In genomic region chr2:237977380-237977779, GRCh38 we compare ENCODE assay signal across 20 cellular contexts. TPM values are rescaled to one million over a fixed set of nuclear protein-coding genes. Genes with fewer than 3 reads are reported as not detected.
DNase-seq lines count a peak whose midpoint lies in the region; TF ChIP-seq lines count a peak whose summit lies in the region.
"Had no signal": no experiment of that assay in that cellular context is flagged by ENCODE, and none has a peak within 500 bp of the region (broad histone marks: within the 10 kb centered on the region; RNA-seq: fewer than 3 reads in every experiment).

No MANE protein-coding gene starts in this region.

- H3K4me3 Mint-ChIP-seq in activated naive CD4-positive, alpha-beta T cell treated with anti-CD3 and anti-CD28 coated beads, Interleukin-2, amount 50 U/mL, for 24 hours = no peak overlapping the region
- no peak overlapping the region for H3K4me3 Mint-ChIP-seq in activated naive CD4-positive, alpha-beta T cell treated with anti-CD3 and anti-CD28 coated beads, Interleukin-2, amount 10 ng/mL, durations not matched to agents 7 days and 5 days
- H3K4me3 Mint-ChIP-seq: T-helper 1 cell treated with Interleukin-12 subunit alpha and Interleukin-12 subunit beta and Interleukin-4 antibody, amounts not matched to agents 30 μg/mL and 1 μg/mL, for 36 hours had no signal

- H3K27ac ChIP-seq in OCI-LY1 (ENCODE audit: low read depth, low read length, poor library complexity, severe bottlenecking) (peak overlapping the region; percentile 64), cingulate gyrus (ENCODE audit: low read depth, low read length) (peak overlapping the region; percentile 73), temporal lobe (ENCODE audit: low read depth, low read length) (peak overlapping the region; percentile 90)
- H3K27ac ChIP-seq: body of pancreas, epithelial cell of prostate had no signal

- H3K4me2 ChIP-seq in OCI-LY1 (ENCODE audit: low read length) = peak overlapping the region; percentile 39; the same call in 1 of the 2 replicates

- no peaks in the 10 kb centered on the region for H3K79me2 ChIP-seq in OCI-LY1 (ENCODE audit: insufficient read depth, low read length)

- no peak overlapping the region for H2AFZ ChIP-seq in OCI-LY1 (ENCODE audit: low read length)

- H3K4me3 ChIP-seq in OCI-LY1 (ENCODE audit: low read depth, low read length, poor library complexity, severe bottlenecking) = peak overlapping the region; percentile 13
- H3K4me3 ChIP-seq: body of pancreas had no signal

- CTCF ChIA-PET in activated naive CD4-positive, alpha-beta T cell treated with anti-CD3 and anti-CD28 coated beads, Interleukin-2, amount 10 ng/mL, durations not matched to agents 7 days and 5 days (lab: Charles Lee) = no interaction called here

- no peak for DNase-seq in activated naive CD4-positive, alpha-beta T cell treated with anti-CD3 and anti-CD28 coated beads, Interleukin-2, amount 10 ng/mL, durations not matched to agents 7 days and 5 days
- DNase-seq in activated effector memory CD4-positive, alpha-beta T cell treated with anti-CD3 and anti-CD28 coated beads, Interleukin-2, amount 50 U/mL, for 16 hours = no peak
- no peak for DNase-seq in stimulated activated CD8-positive, alpha-beta memory T cell treated with anti-CD3 and anti-CD28 coated beads, Interleukin-4, amount 100 ng/mL, for 48 hours
- no peak for DNase-seq in NCI-H1105 (lab: John Stamatoyannopoulos, UW)
- DNase-seq: activated CD4-positive, CD25-positive, alpha-beta regulatory T cell; activated naive CD4-positive, alpha-beta T cell treated with Interleukin-2 at 50 U/mL for 16 hours; body of pancreas; CD4-positive, CD25-positive, alpha-beta regulatory T cell; left colon; MM.1S; NCI-H187 treated with DMSO at 0.1 percent for 48 hours; NCI-H510A treated with DMSO at 0.1 percent for 48 hours; stimulated activated naive CD4-positive, alpha-beta T cell treated with Interleukin-2 at 50 U/mL for 16 hours; trophoblast cell had no signal

- H3K9ac ChIP-seq in OCI-LY1 (ENCODE audit: low read length) = peak overlapping the region; percentile 23; the same call in 1 of the 2 replicates

- H3K9me3 Mint-ChIP-seq in activated naive CD4-positive, alpha-beta T cell treated with anti-CD3 and anti-CD28 coated beads, Interleukin-2, amount 50 U/mL, for 24 hours = no peaks in the 10 kb centered on the region
- H3K9me3 Mint-ChIP-seq in activated naive CD4-positive, alpha-beta T cell treated with anti-CD3 and anti-CD28 coated beads, Interleukin-2, amount 10 ng/mL, durations not matched to agents 7 days and 5 days = no peaks in the 10 kb centered on the region
- H3K9me3 Mint-ChIP-seq: T-helper 1 cell treated with Interleukin-12 subunit alpha and Interleukin-12 subunit beta and Interleukin-4 antibody, amounts not matched to agents 30 μg/mL and 1 μg/mL, for 36 hours had no signal

- no peaks in the 10 kb centered on the region for H3F3A ChIP-seq in OCI-LY1 (ENCODE audit: insufficient read depth, low read length)

- peaks cover 7% of the 10 kb centered on the region for H3K36me3 Mint-ChIP-seq in activated naive CD4-positive, alpha-beta T cell treated with anti-CD3 and anti-CD28 coated beads, Interleukin-2, amount 50 U/mL, for 24 hours
- H3K36me3 Mint-ChIP-seq in activated naive CD4-positive, alpha-beta T cell treated with anti-CD3 and anti-CD28 coated beads, Interleukin-2, amount 10 ng/mL, durations not matched to agents 7 days and 5 days = peaks cover 53% of the 10 kb centered on the region

- peaks cover 7% of the 10 kb centered on the region; the same call in 1 of the 2 replicates for H3K36me3 ChIP-seq in OCI-LY1 (ENCODE audit: insufficient read depth, low read length)

- no peaks in the 10 kb centered on the region for H3K9me3 ChIP-seq in OCI-LY1 (ENCODE audit: low read length)
- H3K9me3 ChIP-seq: body of pancreas had no signal

- no peaks in the 10 kb centered on the region for H4K20me1 ChIP-seq in OCI-LY1 (ENCODE audit: insufficient read depth, low read length)

- H3K27me3 Mint-ChIP-seq in activated naive CD4-positive, alpha-beta T cell treated with anti-CD3 and anti-CD28 coated beads, Interleukin-2, amount 50 U/mL, for 24 hours = no peaks in the 10 kb centered on the region
- no peaks in the 10 kb centered on the region for H3K27me3 Mint-ChIP-seq in activated naive CD4-positive, alpha-beta T cell treated with anti-CD3 and anti-CD28 coated beads, Interleukin-2, amount 10 ng/mL, durations not matched to agents 7 days and 5 days
- H3K27me3 Mint-ChIP-seq: CD4-positive, CD25-positive, alpha-beta regulatory T cell had no signal

- H3K4me1 ChIP-seq in OCI-LY1 (ENCODE audit: insufficient read depth, low read length, severe bottlenecking) = peaks cover 38% of the 10 kb centered on the region

- peak overlapping the region; percentile 56 for H3K27ac Mint-ChIP-seq in activated naive CD4-positive, alpha-beta T cell treated with anti-CD3 and anti-CD28 coated beads, Interleukin-2, amount 50 U/mL, for 24 hours
- H3K27ac Mint-ChIP-seq in activated naive CD4-positive, alpha-beta T cell treated with anti-CD3 and anti-CD28 coated beads, Interleukin-2, amount 10 ng/mL, durations not matched to agents 7 days and 5 days = no peak overlapping the region

- no peaks in the 10 kb centered on the region for H3K9me2 ChIP-seq in OCI-LY1 (ENCODE audit: low read depth, low read length)

- H3K27me3 ChIP-seq in OCI-LY1 (ENCODE audit: insufficient read depth, low read length) = no peaks in the 10 kb centered on the region
- H3K27me3 ChIP-seq: body of pancreas had no signal

- H3K4me1 Mint-ChIP-seq in activated naive CD4-positive, alpha-beta T cell treated with anti-CD3 and anti-CD28 coated beads, Interleukin-2, amount 50 U/mL, for 24 hours = peaks cover 69% of the 10 kb centered on the region
- peaks cover 61% of the 10 kb centered on the region for H3K4me1 Mint-ChIP-seq in activated naive CD4-positive, alpha-beta T cell treated with anti-CD3 and anti-CD28 coated beads, Interleukin-2, amount 10 ng/mL, durations not matched to agents 7 days and 5 days

- TF ChIP-seq CTCF in OCI-LY1 (IDR thresholded peaks at IDR 0.05; ENCODE audit: low read length) = no peak

RNA-seq across cellular contexts. Expression of gene UBE2F, which starts 10.6 kb away (rescaled TPM):
- 23.6 TPM for total RNA-seq in temporal lobe
